ENCODE assay signal across 1 cellular context in the genomic region with DNA sequence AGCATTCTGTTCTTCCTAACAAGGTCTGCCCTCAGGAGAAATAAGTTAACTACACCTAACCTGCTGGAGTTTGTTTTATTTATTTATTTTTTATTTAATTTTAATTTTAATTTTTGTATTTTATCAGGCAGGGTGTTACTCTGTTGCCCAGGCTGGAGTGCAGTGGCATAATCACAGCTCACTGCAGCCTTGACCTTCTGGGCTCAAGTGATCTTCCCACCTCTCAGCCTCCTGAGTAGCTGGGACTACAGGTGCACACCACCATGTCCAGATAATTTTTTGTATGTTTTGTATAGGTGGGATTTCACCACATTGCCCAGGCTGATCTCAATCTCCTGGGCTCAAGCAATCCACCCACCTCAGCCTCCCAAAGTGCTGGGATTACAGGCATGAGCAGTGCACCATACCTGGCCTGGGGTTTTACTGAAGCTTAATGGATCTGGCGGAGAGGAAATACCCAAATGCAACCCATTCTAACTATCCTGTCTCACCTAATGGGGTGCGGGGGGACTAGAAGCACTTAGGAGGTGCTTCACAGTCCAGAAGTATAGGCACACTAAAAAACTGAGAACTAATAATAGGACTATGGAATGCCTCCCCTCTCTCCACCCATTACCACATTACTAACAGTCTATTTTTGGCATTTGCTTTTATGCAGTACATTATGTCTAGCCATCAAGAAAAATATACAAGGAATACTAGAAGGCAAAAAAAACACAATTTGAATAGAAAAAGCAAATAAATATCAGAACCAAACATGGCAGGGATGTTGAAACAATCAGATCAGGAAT.
TF ChIP-seq lines count a peak whose summit lies in the region.

No MANE protein-coding gene starts in this region.

TF ChIP-seq in IMR-90, 13 proteins besides CTCF, POLR2A, EP300 and RAD21:
- no peak for TF ChIP-seq BHLHE40 (IDR thresholded peaks at IDR 0.05; ENCODE audit: low read depth, low read length)
